ENCODE assay signal across 24 cellular contexts in the genomic region with DNA sequence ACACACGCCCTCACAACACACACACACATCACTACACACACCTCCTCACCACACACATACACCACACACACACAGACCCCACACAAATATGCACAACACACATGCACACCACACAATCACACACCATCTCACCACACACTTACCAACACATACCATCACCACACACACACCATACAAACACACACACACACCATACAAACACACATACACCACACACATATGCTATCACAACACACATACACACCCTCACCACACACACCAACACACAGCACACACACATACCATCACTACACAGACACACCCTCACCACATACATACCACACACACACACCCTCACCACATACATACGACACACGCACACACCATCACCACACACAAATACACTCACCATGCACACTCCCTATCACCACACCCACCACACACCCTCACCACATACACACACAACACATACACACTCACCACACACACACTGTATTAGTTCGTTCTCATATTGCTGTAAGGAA.
"Had no signal": no experiment of that assay in that cellular context is flagged by ENCODE, and none has a peak within 500 bp of the region (broad histone marks: within the 10 kb centered on the region; RNA-seq: fewer than 3 reads in every experiment).

No MANE protein-coding gene starts in this region.

- H3K27me3 Mint-ChIP-seq: activated T-helper 17 cell treated with anti-CD3 and anti-CD28 coated beads, Interleukin-2, amount 50 U/mL, for 72 hours had no signal

- H2AFZ ChIP-seq: neural progenitor cell had no signal

- H3K36me3 Mint-ChIP-seq: activated naive CD8-positive, alpha-beta T cell treated with anti-CD3 and anti-CD28 coated beads for 36 hours had no signal

- H3K4me3 ChIP-seq: coronary artery, heart left ventricle, mucosa of descending colon, neural progenitor cell, ovary, psoas muscle, skin epidermis, tibial nerve, vagina had no signal

- FAIRE-seq: endometrium, frontal cortex had no signal

- ATAC-seq: heart left ventricle, left ventricle myocardium superior, psoas muscle, right cardiac atrium had no signal

- DNase-seq: activated naive CD4-positive, alpha-beta T cell; activated naive CD8-positive, alpha-beta T cell treated with anti-CD3 and anti-CD28 coated beads for 36 hours; activated T-cell treated with anti-CD3 and anti-CD28 coated beads, Interleukin-2, amount 50 U/mL, for 1 hour; amniotic stem cell; central memory CD4-positive, alpha-beta T cell; heart left ventricle; left ventricle myocardium superior; naive B cell; ovary; psoas muscle; right cardiac atrium; substantia nigra had no signal

- H3K4me3 Mint-ChIP-seq: activated CD4-positive, alpha-beta T cell treated with anti-CD3 and anti-CD28 coated beads, Interleukin-2, amount 10 ng/mL, durations not matched to agents 24 days and 14 days; activated CD8-positive, alpha-beta T cell treated with anti-CD3 and anti-CD28 coated beads for 36 hours; activated naive CD8-positive, alpha-beta T cell treated with anti-CD3 and anti-CD28 coated beads for 36 hours; brain; neural progenitor cell had no signal

- H3K4me1 ChIP-seq: psoas muscle had no signal

- H3K36me3 ChIP-seq: heart left ventricle, neural progenitor cell, ovary, tibial nerve, vagina had no signal

- H3K27ac ChIP-seq: coronary artery, heart left ventricle, neural progenitor cell, ovary, psoas muscle, skin epidermis, tibial nerve, vagina had no signal

- H3K27me3 ChIP-seq: ovary, tibial nerve, vagina had no signal

- H3K9me3 ChIP-seq: mucosa of descending colon, ovary, psoas muscle, vagina had no signal

- H3K9ac ChIP-seq: neural progenitor cell had no signal

- H3K4me2 ChIP-seq: neural progenitor cell had no signal

- H3K27ac Mint-ChIP-seq: activated naive CD8-positive, alpha-beta T cell treated with anti-CD3 and anti-CD28 coated beads for 36 hours; activated T-helper 17 cell treated with anti-CD3 and anti-CD28 coated beads, Interleukin-2, amount 50 U/mL, for 72 hours; brain; neural progenitor cell had no signal
